8 cellular contexts compared by ENCODE assay signal in the genomic region with DNA sequence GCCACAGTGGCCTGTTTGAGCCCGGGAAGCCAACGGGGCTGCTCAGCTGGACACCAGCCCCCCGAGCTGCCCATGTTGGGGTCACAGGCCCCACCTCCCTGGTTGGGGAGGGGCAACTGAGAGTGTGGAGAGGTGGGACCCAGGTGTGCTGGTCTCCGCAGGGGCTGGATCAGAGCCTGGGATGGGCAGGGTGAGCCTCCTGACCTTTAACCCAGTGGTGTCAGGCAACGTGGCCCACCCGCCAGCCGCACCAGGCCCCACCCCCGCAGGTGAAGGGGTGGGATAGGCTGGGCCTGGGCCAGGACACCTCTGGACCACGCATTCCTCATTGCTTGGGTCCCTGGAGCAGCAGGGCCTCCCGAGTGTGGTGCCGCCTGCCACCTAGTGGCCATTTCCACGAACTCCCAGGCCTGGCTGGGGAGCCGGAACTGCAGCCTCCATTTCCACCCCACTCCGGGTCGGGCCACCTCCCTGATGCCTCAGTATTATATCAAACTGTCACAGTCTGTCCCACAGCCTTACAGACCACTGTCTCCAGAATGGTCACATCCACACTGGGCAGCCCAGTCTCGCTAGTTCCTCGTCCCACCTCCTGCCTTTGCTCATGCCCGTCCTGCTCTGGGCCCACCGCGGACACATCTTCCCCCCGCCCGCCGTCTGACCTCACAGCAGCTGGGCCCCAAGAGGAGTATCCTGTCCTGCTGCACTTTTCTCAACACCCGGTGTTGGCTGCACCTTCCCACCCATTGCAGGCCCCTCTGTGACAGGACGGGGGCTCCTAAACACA. TPM values are rescaled to one million over a fixed set of nuclear protein-coding genes. Genes with fewer than 3 reads are reported as not detected.
DNase-seq lines count a peak whose midpoint lies in the region; ATAC-seq lines count a peak whose summit lies in the region.

No MANE protein-coding gene starts in this region.

- peaks cover 16% of the 10 kb centered on the region for H3K4me1 ChIP-seq in NT2/D1 (ENCODE audit: insufficient read depth, insufficient read length)

- H3K9ac ChIP-seq in NT2/D1 (ENCODE audit: insufficient read length, low read depth) = peak overlapping the region; percentile 36

- no peaks in the 10 kb centered on the region for H3K9me3 ChIP-seq in NT2/D1 (ENCODE audit: insufficient read depth, low read length)

- ATAC-seq in HG02763 (IDR thresholded peaks at IDR 0.05; ENCODE audit: unreplicated experiment) (peak; percentile 54), HG03159 (IDR thresholded peaks at IDR 0.05; ENCODE audit: unreplicated experiment) (no peak)

- DNase-seq in DMS79 treated with DMSO at 0.1 percent for 48 hours (lab: John Stamatoyannopoulos, UW) = peak; percentile 23
- peak; percentile 70 for DNase-seq in NT2/D1 (ENCODE audit: low read depth, low spot score)
- DNase-seq in activated CD8-positive, alpha-beta memory T cell treated with anti-CD3 and anti-CD28 coated beads, Interleukin-2, amount 50 U/mL, for 24 hours (ENCODE audit: extremely low read depth) = peak; percentile 42
- peak; percentile 68 for DNase-seq in epidermal melanocyte (ENCODE audit: insufficient read length, low spot score)
- peak; percentile 77 for DNase-seq in mucosa of gallbladder (ENCODE audit: low spot score)
- DNase-seq in stimulated activated CD8-positive, alpha-beta memory T cell treated with anti-CD3 and anti-CD28 coated beads, Interleukin-4, amount 100 ng/mL, for 1 hour (ENCODE audit: low read depth in 2 of 2, low spot score in 1 of 2) = peak; percentile 49

- no peaks in the 10 kb centered on the region for H3K27me3 ChIP-seq in NT2/D1 (ENCODE audit: insufficient read depth, insufficient read length)

- H3K4me3 ChIP-seq in NT2/D1 (ENCODE audit: insufficient read length, low read depth) = no peak overlapping the region

- peaks cover 42% of the 10 kb centered on the region for H3K36me3 ChIP-seq in NT2/D1 (ENCODE audit: insufficient read depth, insufficient read length, low read length)

RNA-seq across cellular contexts. Expression of gene PPP6R3, which starts 13.3 kb away (rescaled TPM):
- total RNA-seq in mucosa of gallbladder = 114 TPM

Comparison
In these comparisons a context has a peak if more than half of its experiments do, and no peak if none do; other contexts are left out.
1. DNase-seq: peak in every context shown above with its lines; median percentile 77 in mucosa of gallbladder; 70 in NT2/D1; 68 in epidermal melanocyte; 49 in stimulated activated CD8-positive, alpha-beta memory T cell treated with anti-CD3 and anti-CD28 coated beads, Interleukin-4, amount 100 ng/mL, for 1 hour; 42 in activated CD8-positive, alpha-beta memory T cell treated with anti-CD3 and anti-CD28 coated beads, Interleukin-2, amount 50 U/mL, for 24 hours; 23 in DMS79 treated with DMSO at 0.1 percent for 48 hours.